ENCODE assay signal across 10 cellular contexts in genomic region chr1:73593379-73593778, GRCh38.
DNase-seq lines count a peak whose midpoint lies in the region; ATAC-seq and TF ChIP-seq lines count a peak whose summit lies in the region.
"Had no signal": no experiment of that assay in that cellular context is flagged by ENCODE, and none has a peak within 500 bp of the region (broad histone marks: within the 10 kb centered on the region; RNA-seq: fewer than 3 reads in every experiment).

No MANE protein-coding gene starts in this region.

- H3K4me3 ChIP-seq in AG10803 (ENCODE audit: low read length) (no peak overlapping the region), MM.1S (ENCODE audit: low read length) (no peak overlapping the region), brain microvascular endothelial cell (ENCODE audit: low read depth, low read length) (no peak overlapping the region), mesodermal cell (ENCODE audit: extremely low read depth, insufficient read depth, low read length, poor library complexity, severe bottlenecking) (no peak overlapping the region)

- no peaks in the 10 kb centered on the region for H3K36me3 Mint-ChIP-seq in activated T-cell treated with anti-CD3 and anti-CD28 coated beads, Interleukin-2, amount 50 U/mL, for 24 hours (ENCODE audit: low read depth)

- no peaks in the 10 kb centered on the region for H3F3A ChIP-seq in MM.1S (ENCODE audit: insufficient read depth, low read length)

- no peaks in the 10 kb centered on the region for H4K20me1 ChIP-seq in MM.1S (ENCODE audit: insufficient read depth, low read length)

- H3K27ac ChIP-seq in MM.1S (ENCODE audit: low read length) (no peak overlapping the region), brain microvascular endothelial cell (peak overlapping the region; percentile 9), mesodermal cell (ENCODE audit: low read depth, low read length, severe bottlenecking) (peak overlapping the region; percentile 90)

- H3K9ac ChIP-seq in MM.1S (ENCODE audit: low read length), result no peak overlapping the region

- TF ChIP-seq CTCF in AG10803 (conservative IDR thresholded peaks at IDR 0.05; ENCODE audit: low read length) (no peak), MM.1S (IDR thresholded peaks at IDR 0.05; ENCODE audit: low read length) (no peak), brain microvascular endothelial cell (IDR thresholded peaks at IDR 0.05; ENCODE audit: low read depth, low read length, missing control alignments) (no peak)

- H3K36me3 ChIP-seq in MM.1S (replicated peaks; ENCODE audit: insufficient read depth, low read length) (no peaks in the 10 kb centered on the region), brain microvascular endothelial cell (replicated peaks) (no peaks in the 10 kb centered on the region), mesodermal cell (ENCODE audit: control insufficient read depth, insufficient read depth, low read length) (no peaks in the 10 kb centered on the region)

- H3K27ac Mint-ChIP-seq in activated T-cell treated with anti-CD3 and anti-CD28 coated beads, Interleukin-2, amount 50 U/mL, for 24 hours, result no peak overlapping the region

- ATAC-seq in HG02763 (IDR thresholded peaks at IDR 0.05; ENCODE audit: unreplicated experiment) (no peak), GM21825 (IDR thresholded peaks at IDR 0.05; ENCODE audit: unreplicated experiment) (no peak)

- H3K27me3 Mint-ChIP-seq in activated T-cell treated with anti-CD3 and anti-CD28 coated beads, Interleukin-2, amount 50 U/mL, for 24 hours, result no peaks in the 10 kb centered on the region

- H3K4me2 ChIP-seq in MM.1S (ENCODE audit: low read depth, low read length), result no peak overlapping the region

- H3K4me1 ChIP-seq in MM.1S (ENCODE audit: low read length) (no peaks in the 10 kb centered on the region), mesodermal cell (ENCODE audit: control insufficient read depth, insufficient read depth, low read length, poor library complexity, severe bottlenecking) (peaks cover 3% of the 10 kb centered on the region)

- H3K9me2 ChIP-seq in MM.1S (replicated peaks; ENCODE audit: insufficient read depth, low read length), result no peaks in the 10 kb centered on the region

- DNase-seq in AG10803 (ENCODE audit: low read depth) (peak; percentile 48), MM.1S (peak; percentile 29), brain microvascular endothelial cell (peak; percentile 59), NCI-H524 (lab: John Stamatoyannopoulos, UW) (no peak)
- no peak for DNase-seq in activated T-cell treated with anti-CD3 and anti-CD28 coated beads, Interleukin-2, amount 50 U/mL, for 24 hours
- DNase-seq: activated CD4-positive, CD25-positive, alpha-beta regulatory T cell; GF-D8 had no signal

- H3K9me3 Mint-ChIP-seq in activated T-cell treated with anti-CD3 and anti-CD28 coated beads, Interleukin-2, amount 50 U/mL, for 24 hours, result peaks cover 18% of the 10 kb centered on the region

- H3K4me3 Mint-ChIP-seq in activated T-cell treated with anti-CD3 and anti-CD28 coated beads, Interleukin-2, amount 50 U/mL, for 24 hours, result no peak overlapping the region

- 0 out of 2 replicates have a peak overlapping the region, but pooled peaks have one; percentile 21 for H2AFZ ChIP-seq in MM.1S (ENCODE audit: low read length)

- no peaks in the 10 kb centered on the region for H3K4me1 Mint-ChIP-seq in activated T-cell treated with anti-CD3 and anti-CD28 coated beads, Interleukin-2, amount 50 U/mL, for 24 hours (ENCODE audit: low read depth)

- H3K27me3 ChIP-seq in MM.1S (replicated peaks; ENCODE audit: insufficient read depth, low read length) (no peaks in the 10 kb centered on the region), brain microvascular endothelial cell (replicated peaks) (no peaks in the 10 kb centered on the region)

- in situ Hi-C loops in brain microvascular endothelial cell (cut with HindIII; ENCODE audit: low pct_ligation_motif_present, low sequenced_read_pairs), result no loop called here

- no peaks in the 10 kb centered on the region for H3K79me2 ChIP-seq in MM.1S (ENCODE audit: low read length)

- H3K9me3 ChIP-seq in MM.1S (replicated peaks; ENCODE audit: insufficient read depth, low read length) (no peaks in the 10 kb centered on the region), mesodermal cell (ENCODE audit: control insufficient read depth, low read length) (no peaks in the 10 kb centered on the region)

- 83% methylated on average over 1 of the region's 3 CpGs; no CpG with 5 or more reads in 1 of the 2 experiments for WGBS in mesodermal cell (ENCODE audit: insufficient coverage in 2 of 2), 2 experiments

Comparison
In these comparisons a context has a peak if more than half of its experiments do, and no peak if none do; other contexts are left out.
1. DNase-seq: peak in AG10803 (single experiment), MM.1S (single experiment) and brain microvascular endothelial cell (single experiment); none in NCI-H524 (0 of 2) and activated T-cell treated with anti-CD3 and anti-CD28 coated beads, Interleukin-2, amount 50 U/mL, for 24 hours (single experiment).